ENCODE assay signal across 15 cellular contexts in the genomic region with DNA sequence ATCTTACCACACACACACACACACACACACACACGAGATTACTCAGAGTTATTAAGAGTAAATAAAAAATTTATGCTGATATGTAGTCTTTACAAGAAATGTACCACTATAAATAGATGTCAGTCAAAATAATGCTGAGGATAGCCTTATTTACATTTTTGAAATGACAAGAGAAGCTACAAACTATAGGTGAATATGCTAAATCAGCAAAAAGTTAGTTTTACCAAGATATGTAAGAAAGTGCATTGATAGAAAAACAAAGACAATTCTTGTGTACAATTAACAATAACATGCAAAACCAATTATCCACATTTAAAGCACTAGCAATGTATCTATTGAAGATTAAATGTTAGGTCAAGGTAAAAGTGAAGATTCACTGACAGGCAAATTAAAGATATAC. TPM values are rescaled to one million over a fixed set of nuclear protein-coding genes. Genes with fewer than 3 reads are reported as not detected.
A peak's percentile ranks its signal among the peaks of the same experiment; 100 is the strongest.
DNase-seq lines count a peak whose midpoint lies in the region; ATAC-seq and TF ChIP-seq lines count a peak whose summit lies in the region.
"Had no signal": no experiment of that assay in that cellular context is flagged by ENCODE, and none has a peak within 500 bp of the region (broad histone marks: within the 10 kb centered on the region; RNA-seq: fewer than 3 reads in every experiment).

No MANE protein-coding gene starts in this region.

- peaks cover 20% of the 10 kb centered on the region for H3K4me1 ChIP-seq in left ventricle myocardium inferior
- H3K4me1 ChIP-seq in RWPE2 (ENCODE audit: insufficient read depth, poor library complexity, severe bottlenecking) = peaks cover 89% of the 10 kb centered on the region
- H3K4me1 ChIP-seq in esophagus squamous epithelium = peaks cover 14 to 87% (median 44%) of the 10 kb centered on the region in 3 donors
- H3K4me1 ChIP-seq in foreskin keratinocyte = peaks cover 67% of the 10 kb centered on the region

- H3K4me3 ChIP-seq in left ventricle myocardium inferior (no peak overlapping the region), RWPE2 (ENCODE audit: severe bottlenecking) (no peak overlapping the region), esophagus squamous epithelium (no peak overlapping the region)
- H3K4me3 ChIP-seq: MG63, ovary had no signal

- TF ChIP-seq POLR2A in esophagus squamous epithelium (IDR thresholded peaks at IDR 0.05) = no peak

- intact Hi-C loops in left ventricle myocardium inferior (cut with micrococcal nuclease) = no loop called here
- intact Hi-C loops in left cardiac atrium (cut with DNase I) = no loop called here
- intact Hi-C loops in esophagus squamous epithelium (cut with DNase I) = no loop called here

- H3K9me3 ChIP-seq in left ventricle myocardium inferior (replicated peaks) (no peaks in the 10 kb centered on the region), RWPE2 (ENCODE audit: severe bottlenecking) (no peaks in the 10 kb centered on the region), esophagus squamous epithelium (no peaks in the 10 kb centered on the region)
- H3K9me3 ChIP-seq: MG63, ovary had no signal

- TF ChIP-seq CTCF in left ventricle myocardium inferior (IDR thresholded peaks at IDR 0.05; ENCODE audit: borderline replicate concordance) (no peak), RWPE2 (IDR thresholded peaks at IDR 0.05; ENCODE audit: poor library complexity, severe bottlenecking) (no peak), esophagus squamous epithelium (IDR thresholded peaks at IDR 0.05) (no peak), foreskin keratinocyte (conservative IDR thresholded peaks at IDR 0.05) (no peak)

- no peaks in the 10 kb centered on the region for H3K27me3 Mint-ChIP-seq in stimulated activated memory B cell treated with anti-CD40 and anti-IgM and Interleukin-4, amounts not matched to agents 10 μg/mL and 1 μg/mL and 100 μg/mL, for 72 hours

- H3K36me3 Mint-ChIP-seq in stimulated activated memory B cell treated with anti-CD40 and anti-IgM and Interleukin-4, amounts not matched to agents 10 μg/mL and 1 μg/mL and 100 μg/mL, for 72 hours = peaks cover 5% of the 10 kb centered on the region

- DNase-seq in left ventricle myocardium inferior (no peak), left cardiac atrium (no peak), RWPE2 (ENCODE audit: low spot score) (no peak), esophagus squamous epithelium (lab: John Stamatoyannopoulos, UW) (no peak), SIG-M5 treated with dmso at 0.1 percent for 504 hours (lab: John Stamatoyannopoulos, UW; ENCODE audit: unreplicated experiment) (no peak), foreskin keratinocyte (no peak)
- DNase-seq in central memory CD4-positive, alpha-beta T cell = no peak
- DNase-seq: activated CD4-positive, CD25-positive, alpha-beta regulatory T cell; brain microvascular endothelial cell; MG63; NCI-H187; ovary; stimulated activated CD4-positive, alpha-beta T cell treated with anti-CD3 and anti-CD28 coated beads, Interleukin-4, amount 100 ng/mL, for 1 hour had no signal

- no peak overlapping the region for H3K4me3 Mint-ChIP-seq in stimulated activated memory B cell treated with anti-CD40 and anti-IgM and Interleukin-4, amounts not matched to agents 10 μg/mL and 1 μg/mL and 100 μg/mL, for 72 hours

- no peak for ATAC-seq in left cardiac atrium
- ATAC-seq in RWPE2 (ENCODE audit: low read depth) = no peak
- no peak for ATAC-seq in stimulated activated memory B cell treated with anti-CD40 and anti-IgM and Interleukin-4, amounts not matched to agents 10 μg/mL and 1 μg/mL and 100 μg/mL, for 72 hours
- no peak for ATAC-seq in foreskin keratinocyte

- peaks cover 17% of the 10 kb centered on the region for H3K4me1 Mint-ChIP-seq in stimulated activated memory B cell treated with anti-CD40 and anti-IgM and Interleukin-4, amounts not matched to agents 10 μg/mL and 1 μg/mL and 100 μg/mL, for 72 hours

- H3K27me3 ChIP-seq in left ventricle myocardium inferior (ENCODE audit: low read depth) (no peaks in the 10 kb centered on the region), RWPE2 (ENCODE audit: insufficient read depth, poor library complexity, severe bottlenecking) (no peaks in the 10 kb centered on the region), esophagus squamous epithelium (no peaks in the 10 kb centered on the region), foreskin keratinocyte (no peaks in the 10 kb centered on the region)
- H3K27me3 ChIP-seq: brain microvascular endothelial cell, MG63, ovary had no signal

- peak overlapping the region; percentile 11 for H3K27ac Mint-ChIP-seq in stimulated activated memory B cell treated with anti-CD40 and anti-IgM and Interleukin-4, amounts not matched to agents 10 μg/mL and 1 μg/mL and 100 μg/mL, for 72 hours

- H3K36me3 ChIP-seq in left ventricle myocardium inferior = peaks cover 9% of the 10 kb centered on the region
- peaks cover 89% of the 10 kb centered on the region for H3K36me3 ChIP-seq in RWPE2 (ENCODE audit: low read depth)
- H3K36me3 ChIP-seq in esophagus squamous epithelium = peaks cover 0 to 10% (median 0%) of the 10 kb centered on the region in 3 donors
- H3K36me3 ChIP-seq: ovary had no signal

- WGBS in esophagus squamous epithelium, 2 donors = 24 to 50% methylated on average over 1 of the region's 1 CpG

- H3K27ac ChIP-seq in left ventricle myocardium inferior (replicated peaks) (peak overlapping the region; percentile 28), RWPE2 (ENCODE audit: poor library complexity, severe bottlenecking) (peak overlapping the region; percentile 99), esophagus squamous epithelium (peak overlapping the region in 3 of 4 donors; percentile 5 to 51 (median 9)), foreskin keratinocyte (no peak overlapping the region)
- H3K27ac ChIP-seq: brain microvascular endothelial cell, ovary had no signal

- H3K9me3 Mint-ChIP-seq in stimulated activated memory B cell treated with anti-CD40 and anti-IgM and Interleukin-4, amounts not matched to agents 10 μg/mL and 1 μg/mL and 100 μg/mL, for 72 hours = no peaks in the 10 kb centered on the region
- H3K9me3 Mint-ChIP-seq: activated naive CD4-positive, alpha-beta T cell treated with anti-CD3 and anti-CD28 coated beads, Interleukin-2, amount 50 U/mL, for 72 hours had no signal

RNA-seq across cellular contexts. Expression of a gene that starts 46.8 kb away (rescaled TPM):
- total RNA-seq in left ventricle myocardium inferior (7.6 TPM), left cardiac atrium (10 to 100 TPM; 15.6 to 22.8 TPM), esophagus squamous epithelium (10 to 100 TPM; 13.0 to 27.5 (median 21.2) TPM), foreskin keratinocyte (35.9 and 38.9 TPM in 2 replicates)
- polyA plus RNA-seq in foreskin keratinocyte = 40.6 and 42.6 TPM in 2 replicates
